ENCODE assay signal across 18 cellular contexts in genomic region chr1:106755682-106756406, GRCh38.
DNase-seq lines count a peak whose midpoint lies in the region; ATAC-seq and TF ChIP-seq lines count a peak whose summit lies in the region.
"Had no signal": no experiment of that assay in that cellular context is flagged by ENCODE, and none has a peak within 500 bp of the region (broad histone marks: within the 10 kb centered on the region; RNA-seq: fewer than 3 reads in every experiment).

No MANE protein-coding gene starts in this region.

- in situ Hi-C loops in ACHN (cut with HindIII; ENCODE audit: low pct_ligation_motif_present, low pct_unique_long_range_greater_than_20kb, low sequenced_read_pairs) = no loop called here
- in situ Hi-C loops in GM23248 (cut with MboI) = no loop called here

- no peaks in the 10 kb centered on the region for H3K9me3 Mint-ChIP-seq in activated CD4-positive, alpha-beta T cell treated with anti-CD3 and anti-CD28 coated beads for 36 hours (ENCODE audit: low read depth)
- H3K9me3 Mint-ChIP-seq: activated CD4-positive, alpha-beta T cell treated with anti-CD3 and anti-CD28 coated beads, Interleukin-2, amount 10 ng/mL, durations not matched to agents 24 days and 14 days; activated naive CD8-positive, alpha-beta T cell treated with anti-CD3 and anti-CD28 coated beads, Interleukin-2, amount 50 U/mL, for 24 hours; T-helper 1 cell treated with Interleukin-12 subunit alpha and Interleukin-12 subunit beta and Interleukin-4 antibody, amounts not matched to agents 30 μg/mL and 1 μg/mL, for 36 hours had no signal

- H3K4me3 ChIP-seq in GM23248 (no peak overlapping the region), RWPE2 (ENCODE audit: severe bottlenecking) (no peak overlapping the region), fibroblast of pulmonary artery (replicated peaks; ENCODE audit: low read depth, low read length) (no peak overlapping the region)
- H3K4me3 ChIP-seq: A549 had no signal

- peak; percentile 97 for ATAC-seq in RWPE2 (ENCODE audit: low read depth)
- ATAC-seq in activated CD4-positive, alpha-beta T cell treated with anti-CD3 and anti-CD28 coated beads for 36 hours = no peak
- ATAC-seq in GM21360 (IDR thresholded peaks at IDR 0.05; ENCODE audit: unreplicated experiment) = no peak
- ATAC-seq: A549; activated naive CD8-positive, alpha-beta T cell treated with anti-CD3 and anti-CD28 coated beads, Interleukin-2, amount 50 U/mL, for 24 hours had no signal

- H3K27me3 Mint-ChIP-seq in activated CD4-positive, alpha-beta T cell treated with anti-CD3 and anti-CD28 coated beads for 36 hours = no peaks in the 10 kb centered on the region
- H3K27me3 Mint-ChIP-seq: activated CD4-positive, alpha-beta T cell treated with anti-CD3 and anti-CD28 coated beads, Interleukin-2, amount 10 ng/mL, durations not matched to agents 24 days and 14 days; activated naive CD8-positive, alpha-beta T cell treated with anti-CD3 and anti-CD28 coated beads, Interleukin-2, amount 50 U/mL, for 24 hours; dendritic cell treated with granulocyte-macrophage colony-stimulating factor and Interleukin-4, amounts not matched to agents 40 ng/mL and 50 ng/mL, for 4 days had no signal

- peak overlapping the region; percentile 39 for H3K4me2 ChIP-seq in GM23248 (ENCODE audit: unreplicated experiment)
- H3K4me2 ChIP-seq: A549 had no signal

- TF ChIP-seq CTCF in RWPE2 (IDR thresholded peaks at IDR 0.05; ENCODE audit: poor library complexity, severe bottlenecking) (no peak), fibroblast of pulmonary artery (IDR thresholded peaks at IDR 0.05; ENCODE audit: low read length, missing control alignments) (no peak)

- intact Hi-C loops in activated CD4-positive, alpha-beta T cell treated with anti-CD3 and anti-CD28 coated beads for 36 hours (cut with DNase I, micrococcal nuclease) = no loop called here

- no peak overlapping the region for H3K27ac Mint-ChIP-seq in activated CD4-positive, alpha-beta T cell treated with anti-CD3 and anti-CD28 coated beads for 36 hours
- H3K27ac Mint-ChIP-seq: activated CD4-positive, alpha-beta T cell treated with anti-CD3 and anti-CD28 coated beads, Interleukin-2, amount 10 ng/mL, durations not matched to agents 24 days and 14 days; activated naive CD8-positive, alpha-beta T cell treated with anti-CD3 and anti-CD28 coated beads, Interleukin-2, amount 50 U/mL, for 24 hours; dendritic cell treated with granulocyte-macrophage colony-stimulating factor and Interleukin-4, amounts not matched to agents 40 ng/mL and 50 ng/mL, for 4 days; T-helper 1 cell treated with Interleukin-12 subunit alpha and Interleukin-12 subunit beta and Interleukin-4 antibody, amounts not matched to agents 30 μg/mL and 1 μg/mL, for 36 hours had no signal

- H2AFZ ChIP-seq in GM23248 = no peak overlapping the region

- no peaks in the 10 kb centered on the region for H4K20me1 ChIP-seq in GM23248 (ENCODE audit: insufficient read depth)

- H3K27ac ChIP-seq in GM23248 = no peak overlapping the region
- peak overlapping the region; percentile 20 for H3K27ac ChIP-seq in RWPE2 (ENCODE audit: poor library complexity, severe bottlenecking)
- H3K27ac ChIP-seq: A549 had no signal

- peaks cover 11% of the 10 kb centered on the region for H3K4me1 ChIP-seq in GM23248 (ENCODE audit: insufficient read depth)
- peaks cover 12% of the 10 kb centered on the region for H3K4me1 ChIP-seq in RWPE2 (ENCODE audit: insufficient read depth, poor library complexity, severe bottlenecking)
- H3K4me1 ChIP-seq: A549 had no signal

- no peak overlapping the region for H3K4me3 Mint-ChIP-seq in activated CD4-positive, alpha-beta T cell treated with anti-CD3 and anti-CD28 coated beads for 36 hours
- H3K4me3 Mint-ChIP-seq: activated CD4-positive, alpha-beta T cell treated with anti-CD3 and anti-CD28 coated beads, Interleukin-2, amount 10 ng/mL, durations not matched to agents 24 days and 14 days; activated naive CD8-positive, alpha-beta T cell treated with anti-CD3 and anti-CD28 coated beads, Interleukin-2, amount 50 U/mL, for 24 hours; dendritic cell treated with granulocyte-macrophage colony-stimulating factor and Interleukin-4, amounts not matched to agents 40 ng/mL and 50 ng/mL, for 4 days; T-helper 1 cell treated with Interleukin-12 subunit alpha and Interleukin-12 subunit beta and Interleukin-4 antibody, amounts not matched to agents 30 μg/mL and 1 μg/mL, for 36 hours had no signal

- peaks cover 15% of the 10 kb centered on the region for H3F3A ChIP-seq in GM23248 (ENCODE audit: insufficient read depth)

- H3K79me2 ChIP-seq in GM23248 (ENCODE audit: insufficient read depth) = no peaks in the 10 kb centered on the region

- WGBS in GM23248 (ENCODE audit: low coverage in 1 of 2, low lambda C conversion rate in 2 of 2, missing lambda C conversion rate in 2 of 2), 2 experiments = 39 to 48% methylated on average over 1 of the region's 1 CpG

- CTCF ChIA-PET in activated CD4-positive, alpha-beta T cell treated with anti-CD3 and anti-CD28 coated beads for 36 hours (lab: Charles Lee) = no interaction called here

- H3K9me2 ChIP-seq in GM23248 (ENCODE audit: insufficient read depth) = no peaks in the 10 kb centered on the region

- H3K27me3 ChIP-seq in GM23248 (replicated peaks; ENCODE audit: insufficient read depth) (peaks cover 6% of the 10 kb centered on the region; the same call in 1 of the 2 replicates), RWPE2 (ENCODE audit: insufficient read depth, poor library complexity, severe bottlenecking) (no peaks in the 10 kb centered on the region)

- DNase-seq in ACHN (peak; percentile 59), GM23248 (peak; percentile 84), RWPE2 (ENCODE audit: low spot score) (no peak), fibroblast of pulmonary artery (ENCODE audit: low read depth) (peak; percentile 55), mesenteric fat pad (ENCODE audit: low spot score) (no peak)
- no peak for DNase-seq in activated CD4-positive, alpha-beta T cell treated with anti-CD3 and anti-CD28 coated beads for 36 hours
- no peak for DNase-seq in NK-92 treated with Interleukin-12 subunit alpha and Interleukin-12 subunit beta, amount 100 ng/mL, for 24 hours (lab: John Stamatoyannopoulos, UW)
- DNase-seq: activated CD4-positive, alpha-beta T cell treated with anti-CD3 and anti-CD28 coated beads, Interleukin-2, amount 10 ng/mL, durations not matched to agents 24 days and 14 days; activated naive CD8-positive, alpha-beta T cell treated with anti-CD3 and anti-CD28 coated beads, Interleukin-2, amount 50 U/mL, for 24 hours; activated T-cell treated with anti-CD3 and anti-CD28 coated beads, Interleukin-2, amount 50 U/mL, for 48 hours; NCI-H1105; NCI-H510A; occipital lobe; stimulated activated CD4-positive, alpha-beta T cell treated with anti-CD3 and anti-CD28 coated beads, Interleukin-12 subunit alpha, Interleukin-12 subunit beta, amount 100 ng/mL, for 4 hours had no signal

- H3K4me1 Mint-ChIP-seq in activated CD4-positive, alpha-beta T cell treated with anti-CD3 and anti-CD28 coated beads for 36 hours = no peaks in the 10 kb centered on the region
- H3K4me1 Mint-ChIP-seq: activated CD4-positive, alpha-beta T cell treated with anti-CD3 and anti-CD28 coated beads, Interleukin-2, amount 10 ng/mL, durations not matched to agents 24 days and 14 days; activated naive CD8-positive, alpha-beta T cell treated with anti-CD3 and anti-CD28 coated beads, Interleukin-2, amount 50 U/mL, for 24 hours had no signal

- H3K36me3 ChIP-seq in GM23248 (ENCODE audit: low read depth) (no peaks in the 10 kb centered on the region), RWPE2 (ENCODE audit: low read depth) (no peaks in the 10 kb centered on the region)

- H3K9me3 ChIP-seq in GM23248 (ENCODE audit: low read depth) (no peaks in the 10 kb centered on the region), RWPE2 (ENCODE audit: severe bottlenecking) (no peaks in the 10 kb centered on the region)
- H3K9me3 ChIP-seq: A549 had no signal

- POLR2A ChIA-PET in activated CD4-positive, alpha-beta T cell treated with anti-CD3 and anti-CD28 coated beads for 36 hours (lab: Charles Lee) = no interaction called here

- no peaks in the 10 kb centered on the region for H3K36me3 Mint-ChIP-seq in activated CD4-positive, alpha-beta T cell treated with anti-CD3 and anti-CD28 coated beads for 36 hours (ENCODE audit: low read depth)

- H3K9ac ChIP-seq in GM23248 = no peak overlapping the region

Comparison
In these comparisons a context has a peak if more than half of its experiments do, and no peak if none do; other contexts are left out.
1. DNase-seq: peak in ACHN (single experiment), GM23248 (single experiment) and fibroblast of pulmonary artery (single experiment); none in RWPE2 (single experiment), activated CD4-positive, alpha-beta T cell treated with anti-CD3 and anti-CD28 coated beads for 36 hours (single experiment), mesenteric fat pad (single experiment) and NK-92 treated with Interleukin-12 subunit alpha and Interleukin-12 subunit beta, amount 100 ng/mL, for 24 hours (single experiment).